Comparison of ENCODE assay signal across 9 cellular contexts in the genomic region with DNA sequence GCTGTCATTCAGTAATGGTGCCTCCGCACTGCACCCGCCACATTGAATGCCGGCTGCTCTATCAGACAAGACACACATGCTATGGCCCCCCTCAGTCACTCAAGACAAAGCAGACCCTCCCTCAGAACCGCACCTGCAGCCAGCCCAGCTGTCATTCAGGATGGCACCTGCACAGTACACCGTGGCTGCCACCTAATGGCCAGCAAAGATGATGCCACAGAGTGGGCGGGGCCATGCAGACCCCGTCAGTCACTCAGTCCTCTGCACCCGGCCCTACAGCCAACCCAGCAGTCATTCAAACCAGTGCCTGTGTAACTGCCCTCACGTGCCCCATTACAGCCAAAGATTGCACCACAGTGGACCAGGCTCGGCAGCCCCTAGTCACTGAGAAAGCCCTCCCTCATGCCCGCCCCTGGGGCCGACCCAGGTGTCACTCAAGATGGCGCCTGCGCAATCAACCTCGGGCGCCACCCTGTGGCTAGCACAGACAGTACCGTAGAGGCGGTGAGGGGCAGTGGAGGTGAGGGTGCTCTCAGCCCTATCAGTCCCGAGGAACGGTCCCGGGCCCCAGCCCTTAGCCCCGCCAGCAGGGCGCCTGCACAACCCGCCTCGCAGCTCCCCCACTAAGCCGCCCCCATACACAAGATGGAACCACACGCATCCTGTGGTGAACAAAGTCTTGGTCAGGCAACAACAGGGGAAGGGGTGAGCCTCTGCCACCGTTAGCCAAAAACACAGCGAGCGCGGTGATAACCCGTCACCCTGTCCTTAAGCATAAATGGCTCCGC. TPM values are rescaled to one million over a fixed set of nuclear protein-coding genes. Genes with fewer than 3 reads are reported as not detected.
DNase-seq lines count a peak whose midpoint lies in the region; ATAC-seq and TF ChIP-seq lines count a peak whose summit lies in the region.
"Had no signal": no experiment of that assay in that cellular context is flagged by ENCODE, and none has a peak within 500 bp of the region (broad histone marks: within the 10 kb centered on the region; RNA-seq: fewer than 3 reads in every experiment).

No MANE protein-coding gene starts in this region.

- peak overlapping the region; percentile 46; the same call in 1 of the 2 replicates for H3K4me2 ChIP-seq in SK-N-SH

- H2AFZ ChIP-seq in SK-N-SH (ENCODE audit: low read depth): no peak overlapping the region; the same call in 1 of the 2 replicates

- H3K36me3 ChIP-seq in SK-N-SH (replicated peaks in 1 of 2; ENCODE audit: control insufficient read depth in 1 of 2, insufficient read depth in 2 of 2, low read length in 1 of 2): no peaks in the 10 kb centered on the region
- H3K36me3 ChIP-seq in cardiac muscle cell: no peaks in the 10 kb centered on the region
- H3K36me3 ChIP-seq in prostate gland: no peaks in the 10 kb centered on the region

- 49% methylated on average over 11 of the region's 33 CpGs for whole genome bisulfite sequencing in SK-N-SH (ENCODE audit: low lambda C conversion rate)
- 66% methylated on average over 32 of the region's 33 CpGs for WGBS in prostate gland

- H3F3A ChIP-seq in SK-N-SH (replicated peaks; ENCODE audit: insufficient read depth): no peaks in the 10 kb centered on the region

- H3K27ac ChIP-seq in SK-N-SH (ENCODE audit: low read depth in 2 of 2, low read length in 1 of 2) (peak overlapping the region; percentile 49 to 79; a peak in 3 of 4 replicates), cardiac muscle cell (no peak overlapping the region), prostate gland (peak overlapping the region; percentile 83 to 90)

- no peak for TF ChIP-seq EP300 in SK-N-SH (IDR thresholded peaks at IDR 0.05; ENCODE audit: borderline replicate concordance in 1 of 2, low read depth in 1 of 2, low read length in 1 of 2)

- DNase-seq in DMS 273 (lab: John Stamatoyannopoulos, UW; ENCODE audit: unreplicated experiment): peak; percentile 93
- DNase-seq in SK-N-SH: peak; percentile 64
- peak in 1 of 2 donors; percentile 83 for DNase-seq in cardiac muscle cell (ENCODE audit: low read depth in 1 of 2, low spot score in 1 of 2)
- DNase-seq in prostate gland (ENCODE audit: low spot score): peak; percentile 59
- DNase-seq in T-helper 17 cell: no peak
- no peak for DNase-seq in HuH-7.5 (ENCODE audit: low spot score)
- no peak for DNase-seq in SHP77 treated with DMSO at 0.1 percent for 48 hours (lab: John Stamatoyannopoulos, UW)
- DNase-seq: KBM-7 had no signal

- H3K4me3 Mint-ChIP-seq in T-helper 17 cell: no peak overlapping the region

- H3K27ac Mint-ChIP-seq in T-helper 17 cell: no peak overlapping the region

- H3K4me1 Mint-ChIP-seq in T-helper 17 cell: no peaks in the 10 kb centered on the region

- peaks cover 4% of the 10 kb centered on the region for H3K27me3 Mint-ChIP-seq in T-helper 17 cell

- H3K4me1 ChIP-seq in SK-N-SH (ENCODE audit: control insufficient read depth in 1 of 2, insufficient read depth in 2 of 2, low read depth in 1 of 2, low read length in 1 of 2): peaks cover 0 to 2% of the 10 kb centered on the region in 2 experiments; a peak in 1 of 4 replicates
- no peaks in the 10 kb centered on the region for H3K4me1 ChIP-seq in cardiac muscle cell (ENCODE audit: low read depth)
- no peaks in the 10 kb centered on the region for H3K4me1 ChIP-seq in prostate gland (replicated peaks)

- no peak overlapping the region for H3K9ac ChIP-seq in SK-N-SH

- no peaks in the 10 kb centered on the region for H3K27me3 ChIP-seq in SK-N-SH (ENCODE audit: insufficient read depth)
- H3K27me3 ChIP-seq in cardiac muscle cell: no peaks in the 10 kb centered on the region
- H3K27me3 ChIP-seq in prostate gland (replicated peaks; ENCODE audit: insufficient read depth): no peaks in the 10 kb centered on the region

- POLR2A ChIA-PET in SK-N-SH (lab: Yijun Ruan, JAX): interaction anchor here (0.7 kb wide), 1 partner anchor 544 kb away, joined by 3 read pairs; no protein-coding TSS in a partner anchor

- peak; percentile 14; the same call in 1 of the 2 replicates for TF ChIP-seq RAD21 in SK-N-SH (IDR thresholded peaks at IDR 0.05; ENCODE audit: low read length)

- no peaks in the 10 kb centered on the region for H3K79me2 ChIP-seq in SK-N-SH (ENCODE audit: insufficient read depth)

- no peaks in the 10 kb centered on the region for H3K9me3 ChIP-seq in SK-N-SH
- H3K9me3 ChIP-seq in cardiac muscle cell (ENCODE audit: low read depth): no peaks in the 10 kb centered on the region
- no peaks in the 10 kb centered on the region for H3K9me3 ChIP-seq in prostate gland
- H3K9me3 ChIP-seq in T-helper 17 cell (ENCODE audit: control insufficient read depth, low read length, poor library complexity, severe bottlenecking): peaks cover 6% of the 10 kb centered on the region

- no peaks in the 10 kb centered on the region for H3K36me3 Mint-ChIP-seq in T-helper 17 cell (ENCODE audit: low read depth)

- CTCF ChIA-PET in SK-N-SH (lab: Yijun Ruan, JAX): interaction anchor here (0.8 to 3.4 kb wide), 37 partner anchors 9 to 314 kb away, joined by 3 to 70 read pairs (median 4); no protein-coding TSS in a partner anchor

- no peak for ATAC-seq in T-helper 17 cell
- ATAC-seq in HG03159 (IDR thresholded peaks at IDR 0.05; ENCODE audit: unreplicated experiment): no peak

- peak; percentile 28 for TF ChIP-seq POLR2A in prostate gland (IDR thresholded peaks at IDR 0.05)

- no peaks in the 10 kb centered on the region for H4K20me1 ChIP-seq in SK-N-SH (ENCODE audit: insufficient read depth)

- TF ChIP-seq CTCF in SK-N-SH (IDR thresholded peaks at IDR 0.05) (peak; percentile 43), cardiac muscle cell (IDR thresholded peaks at IDR 0.05; ENCODE audit: low read depth, low read length) (peak; percentile 38), prostate gland (IDR thresholded peaks at IDR 0.05) (peak; percentile 45 to 74 (median 56))

- H3K4me3 ChIP-seq in SK-N-SH (ENCODE audit: low read depth in 2 of 2, low read length in 1 of 2) (peak overlapping the region; percentile 46 to 62), cardiac muscle cell (no peak overlapping the region), prostate gland (peak overlapping the region; percentile 23 to 39)

- intact Hi-C loops in prostate gland (cut with DNase I): no loop called here

- H3K9me2 ChIP-seq in SK-N-SH: no peaks in the 10 kb centered on the region

TF ChIP-seq in SK-N-SH, 30 proteins besides CTCF, POLR2A, EP300 and RAD21 (continues in another document):
- TF ChIP-seq, protein P1, sequence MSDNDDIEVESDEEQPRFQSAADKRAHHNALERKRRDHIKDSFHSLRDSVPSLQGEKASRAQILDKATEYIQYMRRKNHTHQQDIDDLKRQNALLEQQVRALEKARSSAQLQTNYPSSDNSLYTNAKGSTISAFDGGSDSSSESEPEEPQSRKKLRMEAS (IDR thresholded peaks at IDR 0.05; ENCODE audit: low read depth): no peak
- no peak for TF ChIP-seq YY1 (IDR thresholded peaks at IDR 0.05; ENCODE audit: low read depth)
- TF ChIP-seq PBX3 (IDR thresholded peaks at IDR 0.05): peak; percentile 50; the same call in 1 of the 2 replicates
- TF ChIP-seq FOXM1 (IDR thresholded peaks at IDR 0.05; ENCODE audit: low read depth): no peak
- TF ChIP-seq CHD2 (IDR thresholded peaks at IDR 0.05; ENCODE audit: low read length, partially characterized antibody): no peak
- no peak for TF ChIP-seq IRF3 (IDR thresholded peaks at IDR 0.05; ENCODE audit: low read depth, low read length)
- TF ChIP-seq RCOR1 (IDR thresholded peaks at IDR 0.05; ENCODE audit: low read length): no peak
- no peak for TF ChIP-seq JUND (IDR thresholded peaks at IDR 0.05)
- TF ChIP-seq, protein P2, sequence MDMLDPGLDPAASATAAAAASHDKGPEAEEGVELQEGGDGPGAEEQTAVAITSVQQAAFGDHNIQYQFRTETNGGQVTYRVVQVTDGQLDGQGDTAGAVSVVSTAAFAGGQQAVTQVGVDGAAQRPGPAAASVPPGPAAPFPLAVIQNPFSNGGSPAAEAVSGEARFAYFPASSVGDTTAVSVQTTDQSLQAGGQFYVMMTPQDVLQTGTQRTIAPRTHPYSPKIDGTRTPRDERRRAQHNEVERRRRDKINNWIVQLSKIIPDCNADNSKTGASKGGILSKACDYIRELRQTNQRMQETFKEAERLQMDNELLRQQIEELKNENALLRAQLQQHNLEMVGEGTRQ (IDR thresholded peaks at IDR 0.05; ENCODE audit: borderline replicate concordance, low read depth, low read length): no peak
- no peak for TF ChIP-seq ELF1 (IDR thresholded peaks at IDR 0.05)
- no peak for TF ChIP-seq RFX5 (IDR thresholded peaks at IDR 0.05; ENCODE audit: low read length)
- TF ChIP-seq GABPA (IDR thresholded peaks at IDR 0.05; ENCODE audit: low read depth): no peak
- TF ChIP-seq GATA2 (CRISPR knock-in tag; IDR thresholded peaks at IDR 0.05): no peak

RNA-seq across cellular contexts. Expression of gene PEG3, which starts 2.4 kb away (rescaled TPM):
- polyA plus RNA-seq in SK-N-SH (2012; rRNA removed): 0.12 and 0.29 TPM in 2 replicates
- polyA plus RNA-seq in SK-N-SH (2012; cell fraction: cytosol; rRNA removed): 0.19 and 0.29 TPM in 2 replicates
- polyA plus RNA-seq in SK-N-SH (2012; cell fraction: nucleus; rRNA removed): 0.52 and 0.61 TPM in 2 replicates
- total RNA-seq in cardiac muscle cell: not detected in 2 replicates
- polyA plus RNA-seq in cardiac muscle cell: not detected in 2 replicates
- total RNA-seq in prostate gland: 100 to 1,000 TPM in 1 of 2 donors, 1 to 10 TPM in 1; 6.1 to 101 TPM
- total RNA-seq in T-helper 17 cell: not detected

RNA-seq across cellular contexts. Expression of gene ZIM2, which starts 2.4 kb away (rescaled TPM):
- polyA plus RNA-seq in SK-N-SH (2012; rRNA removed): not detected in 2 replicates
- 0.03 TPM in 1 of 2 replicates, not detected in the other for polyA plus RNA-seq in SK-N-SH (2012; cell fraction: cytosol; rRNA removed)
- not detected in 2 replicates for polyA plus RNA-seq in SK-N-SH (2012; cell fraction: nucleus; rRNA removed)
- not detected in 2 replicates for total RNA-seq in cardiac muscle cell
- not detected in 2 replicates for polyA plus RNA-seq in cardiac muscle cell
- total RNA-seq in prostate gland: 1 to 10 TPM in 1 of 2 donors, under 1 TPM in 1; 0.64 to 5.2 TPM
- total RNA-seq in T-helper 17 cell: not detected

Comparison
In these comparisons a context has a peak if more than half of its experiments do, and no peak if none do; other contexts are left out.
1. DNase-seq: peak in DMS 273 (single experiment), SK-N-SH (single experiment) and prostate gland (single experiment); none in T-helper 17 cell (0 of 3), HuH-7.5 (single experiment) and SHP77 treated with DMSO at 0.1 percent for 48 hours (single experiment).
2. Peak in every context shown above with its lines, with median percentiles within 50 percentile points of each other: CTCF ChIP-seq.